ENCODE assay signal across 21 cellular contexts in the genomic region with DNA sequence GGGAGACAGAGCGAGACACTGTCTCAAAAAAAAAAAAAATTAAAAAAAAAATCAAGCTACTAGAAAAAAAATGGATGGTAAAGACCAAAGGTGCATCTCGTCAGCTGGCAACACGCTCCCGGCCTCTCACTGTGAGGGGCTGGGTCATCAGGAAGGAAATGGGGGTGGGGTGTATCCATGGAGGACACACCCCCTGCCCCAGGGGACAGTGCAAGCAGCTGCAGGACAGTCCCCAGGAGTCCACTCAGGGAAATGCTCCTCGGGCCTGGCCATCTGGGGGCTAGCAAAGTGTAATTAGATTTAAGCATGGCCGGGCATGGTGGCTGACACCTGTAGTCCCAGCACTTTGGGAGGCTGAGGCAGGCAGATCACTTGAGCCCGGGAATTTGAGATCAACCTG. TPM values are rescaled to one million over a fixed set of nuclear protein-coding genes. Genes with fewer than 3 reads are reported as not detected.
"Had no signal": no experiment of that assay in that cellular context is flagged by ENCODE, and none has a peak within 500 bp of the region (broad histone marks: within the 10 kb centered on the region; RNA-seq: fewer than 3 reads in every experiment).

No MANE protein-coding gene starts in this region.

- H3K4me1 Mint-ChIP-seq: activated B cell treated with CpG ODN at 0.5 μM for 24 hours; activated naive CD8-positive, alpha-beta T cell treated with anti-CD3 and anti-CD28 coated beads for 36 hours; nephron had no signal

- ATAC-seq: left lobe of liver had no signal

- H3K4me1 ChIP-seq: testis had no signal

- H3K27ac ChIP-seq: cardiac muscle cell, dorsolateral prefrontal cortex, testis had no signal

- H3K27me3 ChIP-seq: cardiac muscle cell, dorsolateral prefrontal cortex, testis had no signal

- H3K4me3 ChIP-seq: cardiac muscle cell, dorsolateral prefrontal cortex, testis had no signal

- H3K27me3 Mint-ChIP-seq: activated B cell treated with CpG ODN at 0.5 μM for 24 hours; activated CD4-positive, alpha-beta memory T cell treated with anti-CD3 and anti-CD28 coated beads for 36 hours; activated naive CD8-positive, alpha-beta T cell treated with anti-CD3 and anti-CD28 coated beads for 36 hours; stimulated activated naive CD8-positive, alpha-beta T cell treated with anti-CD3 and anti-CD28 coated beads, Interleukin-15, Interleukin-2, amounts not matched to agents 100 ng/mL and 50 ng/mL, for 24 hours; type B pancreatic cell had no signal

- H3K27ac Mint-ChIP-seq: activated B cell treated with CpG ODN at 0.5 μM for 24 hours; activated CD4-positive, alpha-beta memory T cell treated with anti-CD3 and anti-CD28 coated beads for 36 hours; activated naive CD8-positive, alpha-beta T cell treated with anti-CD3 and anti-CD28 coated beads for 36 hours; activated T-helper 1 cell treated with anti-CD3 and anti-CD28 coated beads, Interleukin-12 subunit alpha, Interleukin-12 subunit beta, Interleukin-2, Interleukin-4 antibody, amounts not matched to agents 30 ng/mL and 10 ng/mL and 1 ng/mL, durations not matched to agents 14 hours and 24 hours and 36 hours; nephron; stimulated activated naive CD8-positive, alpha-beta T cell treated with anti-CD3 and anti-CD28 coated beads, Interleukin-15, Interleukin-2, amounts not matched to agents 100 ng/mL and 50 ng/mL, for 24 hours; T-helper 2 cell treated with Interferon-gamma antibody and Interleukin-4, amounts not matched to agents 5 μg/mL and 100 μg/mL, for 36 hours; type B pancreatic cell had no signal

- H3K9me3 Mint-ChIP-seq: activated B cell treated with CpG ODN at 0.5 μM for 24 hours; activated CD4-positive, alpha-beta memory T cell treated with anti-CD3 and anti-CD28 coated beads for 36 hours; activated naive CD8-positive, alpha-beta T cell treated with anti-CD3 and anti-CD28 coated beads for 36 hours; activated T-helper 1 cell treated with anti-CD3 and anti-CD28 coated beads, Interleukin-12 subunit alpha, Interleukin-12 subunit beta, Interleukin-2, Interleukin-4 antibody, amounts not matched to agents 30 ng/mL and 10 ng/mL and 1 ng/mL, durations not matched to agents 14 hours and 24 hours and 36 hours; nephron; stimulated activated naive CD8-positive, alpha-beta T cell treated with anti-CD3 and anti-CD28 coated beads, Interleukin-15, Interleukin-2, amounts not matched to agents 100 ng/mL and 50 ng/mL, for 24 hours; T-helper 2 cell treated with Interferon-gamma antibody and Interleukin-4, amounts not matched to agents 5 μg/mL and 100 μg/mL, for 36 hours; type B pancreatic cell had no signal

- H3K4me3 Mint-ChIP-seq: activated B cell treated with CpG ODN at 0.5 μM for 24 hours; activated CD4-positive, alpha-beta memory T cell treated with anti-CD3 and anti-CD28 coated beads for 36 hours; activated naive CD8-positive, alpha-beta T cell treated with anti-CD3 and anti-CD28 coated beads for 36 hours; activated T-helper 1 cell treated with anti-CD3 and anti-CD28 coated beads, Interleukin-12 subunit alpha, Interleukin-12 subunit beta, Interleukin-2, Interleukin-4 antibody, amounts not matched to agents 30 ng/mL and 10 ng/mL and 1 ng/mL, durations not matched to agents 14 hours and 24 hours and 36 hours; nephron; stimulated activated naive CD8-positive, alpha-beta T cell treated with anti-CD3 and anti-CD28 coated beads, Interleukin-15, Interleukin-2, amounts not matched to agents 100 ng/mL and 50 ng/mL, for 24 hours; T-helper 2 cell treated with Interferon-gamma antibody and Interleukin-4, amounts not matched to agents 5 μg/mL and 100 μg/mL, for 36 hours; type B pancreatic cell had no signal

- DNase-seq: activated B cell treated with CpG ODN at 0.5 μM for 24 hours; activated CD4-positive, alpha-beta memory T cell treated with anti-CD3 and anti-CD28 coated beads for 36 hours; activated CD4-positive, alpha-beta T cell treated with anti-CD3 and anti-CD28 coated beads for 4 hours; activated gamma-delta T cell treated with Interleukin-2 at 50 U/mL for 16 hours; activated naive CD8-positive, alpha-beta T cell treated with anti-CD3 and anti-CD28 coated beads for 36 hours; activated T-cell treated with anti-CD3 and anti-CD28 coated beads for 4 hours; amniotic stem cell; dorsolateral prefrontal cortex; hypothalamus; midbrain; nucleus accumbens; retina; testis had no signal

- H3K9me3 ChIP-seq: testis had no signal

RNA-seq across cellular contexts. Expression of a gene that starts 44.4 kb away (rescaled TPM):
- total RNA-seq: posterior vena cava had no signal
